Comparison of ENCODE assay signal across 18 cellular contexts in genomic region chr17:51128089-51128488, GRCh38. TPM values are rescaled to one million over a fixed set of nuclear protein-coding genes. Genes with fewer than 3 reads are reported as not detected.
DNase-seq lines count a peak whose midpoint lies in the region; ATAC-seq, FAIRE-seq and TF ChIP-seq lines count a peak whose summit lies in the region.
"Had no signal": no experiment of that assay in that cellular context is flagged by ENCODE, and none has a peak within 500 bp of the region (broad histone marks: within the 10 kb centered on the region; RNA-seq: fewer than 3 reads in every experiment).

No MANE protein-coding gene starts in this region.

- FAIRE-seq in D721Med (lab: Jason Lieb, UNC) = no peak
- FAIRE-seq: H54 had no signal

- H3K4me3 Mint-ChIP-seq in activated T-cell treated with anti-CD3 and anti-CD28 coated beads, Interleukin-2, amount 50 U/mL, for 72 hours = no peak overlapping the region
- H3K4me3 Mint-ChIP-seq in activated T-cell treated with anti-CD3 and anti-CD28 coated beads, Interleukin-2, amount 50 U/mL, for 24 hours = no peak overlapping the region
- no peak overlapping the region for H3K4me3 Mint-ChIP-seq in HFFc6
- no peak overlapping the region for H3K4me3 Mint-ChIP-seq in activated T-helper 17 cell treated with anti-CD3 and anti-CD28 coated beads, Interleukin-2, amount 50 U/mL, for 72 hours

- no peak overlapping the region for H3K27ac Mint-ChIP-seq in activated T-cell treated with anti-CD3 and anti-CD28 coated beads, Interleukin-2, amount 50 U/mL, for 72 hours
- no peak overlapping the region for H3K27ac Mint-ChIP-seq in activated T-cell treated with anti-CD3 and anti-CD28 coated beads, Interleukin-2, amount 50 U/mL, for 24 hours
- no peak overlapping the region for H3K27ac Mint-ChIP-seq in HFFc6
- no peak overlapping the region for H3K27ac Mint-ChIP-seq in activated T-helper 17 cell treated with anti-CD3 and anti-CD28 coated beads, Interleukin-2, amount 50 U/mL, for 72 hours
- H3K27ac Mint-ChIP-seq: progenitor cell of endocrine pancreas had no signal

- H3K36me3 Mint-ChIP-seq in activated T-cell treated with anti-CD3 and anti-CD28 coated beads, Interleukin-2, amount 50 U/mL, for 72 hours (ENCODE audit: insufficient read depth in 2 of 2) = no peaks in the 10 kb centered on the region
- no peaks in the 10 kb centered on the region for H3K36me3 Mint-ChIP-seq in activated T-cell treated with anti-CD3 and anti-CD28 coated beads, Interleukin-2, amount 50 U/mL, for 24 hours (ENCODE audit: low read depth)
- no peaks in the 10 kb centered on the region for H3K36me3 Mint-ChIP-seq in HFFc6 (ENCODE audit: low read depth)
- no peaks in the 10 kb centered on the region for H3K36me3 Mint-ChIP-seq in activated T-helper 17 cell treated with anti-CD3 and anti-CD28 coated beads, Interleukin-2, amount 50 U/mL, for 72 hours (ENCODE audit: low read depth)

- H3K9me3 Mint-ChIP-seq in activated T-cell treated with anti-CD3 and anti-CD28 coated beads, Interleukin-2, amount 50 U/mL, for 72 hours = no peaks in the 10 kb centered on the region
- H3K9me3 Mint-ChIP-seq in activated T-cell treated with anti-CD3 and anti-CD28 coated beads, Interleukin-2, amount 50 U/mL, for 24 hours = no peaks in the 10 kb centered on the region
- no peaks in the 10 kb centered on the region for H3K9me3 Mint-ChIP-seq in HFFc6
- H3K9me3 Mint-ChIP-seq in activated T-helper 17 cell treated with anti-CD3 and anti-CD28 coated beads, Interleukin-2, amount 50 U/mL, for 72 hours = no peaks in the 10 kb centered on the region

- peak; percentile 13 to 28 for DNase-seq in activated T-cell treated with anti-CD3 and anti-CD28 coated beads, Interleukin-2, amount 50 U/mL, for 72 hours
- no peak for DNase-seq in activated T-cell treated with anti-CD3 and anti-CD28 coated beads, Interleukin-2, amount 50 U/mL, for 24 hours
- DNase-seq in HFFc6 = peak; percentile 7
- DNase-seq in omental fat pad (ENCODE audit: low spot score) = no peak
- DNase-seq in GM13977 (ENCODE audit: low spot score) = no peak
- no peak for DNase-seq in D721Med (ENCODE audit: insufficient read length, low spot score)
- DNase-seq: activated CD4-positive, alpha-beta T cell treated with anti-CD3 and anti-CD28 coated beads, Interleukin-2, amount 50 U/mL, for 4 hours; activated gamma-delta T cell; brain microvascular endothelial cell; DMS153; effector memory CD4-positive, alpha-beta T cell; NCI-H1092 treated with DMSO at 0.1 percent for 48 hours; stimulated activated CD8-positive, alpha-beta memory T cell treated with anti-CD3 and anti-CD28 coated beads, Interleukin-4, amount 100 ng/mL, for 48 hours; SW 1271 had no signal

- in situ Hi-C loops in GM13977 (cut with MboI; ENCODE audit: low pct_unique_long_range_greater_than_20kb, low sequenced_read_pairs, unreplicated experiment) = no loop called here

- ATAC-seq in activated T-cell treated with anti-CD3 and anti-CD28 coated beads, Interleukin-2, amount 50 U/mL, for 72 hours (replicated peaks in 1 of 2) = peak in 1 of 2 donors; percentile 47
- peak; percentile 66 for ATAC-seq in activated T-helper 17 cell treated with anti-CD3 and anti-CD28 coated beads, Interleukin-2, amount 50 U/mL, for 72 hours (replicated peaks)
- peak; percentile 35 for ATAC-seq in omental fat pad (ENCODE audit: low FRiP score)
- no peak for ATAC-seq in GM21423 (IDR thresholded peaks at IDR 0.05; ENCODE audit: unreplicated experiment)

- TF ChIP-seq CTCF in HFFc6 (IDR thresholded peaks at IDR 0.05) = no peak
- TF ChIP-seq CTCF in omental fat pad (IDR thresholded peaks at IDR 0.05) = no peak
- no peak for TF ChIP-seq CTCF in GM13977 (IDR thresholded peaks at IDR 0.05; ENCODE audit: extremely low read depth, insufficient read depth, missing control alignments)
- no peak for TF ChIP-seq CTCF in D721Med (IDR thresholded peaks at IDR 0.05; ENCODE audit: insufficient read depth, missing control alignments)

- peaks cover 19% of the 10 kb centered on the region for H3K4me1 Mint-ChIP-seq in activated T-cell treated with anti-CD3 and anti-CD28 coated beads, Interleukin-2, amount 50 U/mL, for 72 hours (ENCODE audit: low read depth)
- H3K4me1 Mint-ChIP-seq in activated T-cell treated with anti-CD3 and anti-CD28 coated beads, Interleukin-2, amount 50 U/mL, for 24 hours (ENCODE audit: low read depth) = peaks cover 9% of the 10 kb centered on the region
- H3K4me1 Mint-ChIP-seq in HFFc6 (ENCODE audit: low read depth) = peaks cover 11% of the 10 kb centered on the region
- peaks cover 5% of the 10 kb centered on the region for H3K4me1 Mint-ChIP-seq in activated T-helper 17 cell treated with anti-CD3 and anti-CD28 coated beads, Interleukin-2, amount 50 U/mL, for 72 hours

- H3K27me3 Mint-ChIP-seq in activated T-cell treated with anti-CD3 and anti-CD28 coated beads, Interleukin-2, amount 50 U/mL, for 72 hours (ENCODE audit: low read depth) = no peaks in the 10 kb centered on the region
- no peaks in the 10 kb centered on the region for H3K27me3 Mint-ChIP-seq in activated T-cell treated with anti-CD3 and anti-CD28 coated beads, Interleukin-2, amount 50 U/mL, for 24 hours
- H3K27me3 Mint-ChIP-seq in HFFc6 (ENCODE audit: insufficient read depth) = peaks cover 7% of the 10 kb centered on the region
- no peaks in the 10 kb centered on the region for H3K27me3 Mint-ChIP-seq in activated T-helper 17 cell treated with anti-CD3 and anti-CD28 coated beads, Interleukin-2, amount 50 U/mL, for 72 hours
- H3K27me3 Mint-ChIP-seq: progenitor cell of endocrine pancreas had no signal

RNA-seq across cellular contexts. Expression of gene SPAG9, which starts 7.4 kb away (rescaled TPM):
- 10 to 100 TPM; 55.0 to 69.8 TPM for total RNA-seq in activated T-cell treated with anti-CD3 and anti-CD28 coated beads, Interleukin-2, amount 50 U/mL, for 72 hours
- total RNA-seq in HFFc6 (2021; fragmentation: NEBNext Ultra II Directional; extraction: Animal tissue kit (Norgen Biotek cat#: 25700)) = 10 to 100 TPM; 54.3 to 78.1 (median 61.3) TPM
- total RNA-seq in activated T-helper 17 cell treated with anti-CD3 and anti-CD28 coated beads, Interleukin-2, amount 50 U/mL, for 72 hours = 100 to 1,000 TPM in 1 of 2 donors, 10 to 100 TPM in 1; 50.4 to 127 TPM
- 100 to 1,000 TPM; 117 to 197 (median 138) TPM for total RNA-seq in omental fat pad

RNA-seq across cellular contexts. Expression of gene NME1, which starts 25.3 kb away (rescaled TPM):
- total RNA-seq in activated T-cell treated with anti-CD3 and anti-CD28 coated beads, Interleukin-2, amount 50 U/mL, for 72 hours = 10 to 100 TPM; 88.2 to 96.0 TPM
- 100 to 1,000 TPM; 309 to 358 (median 320) TPM for total RNA-seq in HFFc6 (2021; fragmentation: NEBNext Ultra II Directional; extraction: Animal tissue kit (Norgen Biotek cat#: 25700))
- 100 to 1,000 TPM; 107 to 348 TPM for total RNA-seq in activated T-helper 17 cell treated with anti-CD3 and anti-CD28 coated beads, Interleukin-2, amount 50 U/mL, for 72 hours
- 10 to 100 TPM; 24.1 to 95.2 (median 77.1) TPM for total RNA-seq in omental fat pad

RNA-seq across cellular contexts. Expression of gene NME2, which starts 38.1 kb away (rescaled TPM):
- 100 to 1,000 TPM; 548 to 602 TPM for total RNA-seq in activated T-cell treated with anti-CD3 and anti-CD28 coated beads, Interleukin-2, amount 50 U/mL, for 72 hours
- total RNA-seq in HFFc6 (2021; fragmentation: NEBNext Ultra II Directional; extraction: Animal tissue kit (Norgen Biotek cat#: 25700)) = 100 to 1,000 TPM; 709 to 868 (median 778) TPM
- 100 to 1,000 TPM; 489 to 772 TPM for total RNA-seq in activated T-helper 17 cell treated with anti-CD3 and anti-CD28 coated beads, Interleukin-2, amount 50 U/mL, for 72 hours
- 100 to 1,000 TPM; 440 to 570 (median 469) TPM for total RNA-seq in omental fat pad

Comparison
In these comparisons a context has a peak if more than half of its experiments do, and no peak if none do; other contexts are left out.
1. DNase-seq: peak in activated T-cell treated with anti-CD3 and anti-CD28 coated beads, Interleukin-2, amount 50 U/mL, for 72 hours (2 of 2) and HFFc6 (single experiment); none in activated T-cell treated with anti-CD3 and anti-CD28 coated beads, Interleukin-2, amount 50 U/mL, for 24 hours (single experiment), omental fat pad (single experiment), GM13977 (single experiment) and D721Med (single experiment).